Comparison of ENCODE assay signal across 1 cellular context in genomic region chr6:30497261-30497599, GRCh38.
TF ChIP-seq lines count a peak whose summit lies in the region.

No MANE protein-coding gene starts in this region.

TF ChIP-seq in K562, 482 proteins besides CTCF, POLR2A, EP300 and RAD21 (continued from another document):
- peak; percentile 74; the same call in 1 of the 2 replicates for TF ChIP-seq TSC22D4 (tag; IDR thresholded peaks at IDR 0.05)
- peak; percentile 75; the same call in 1 of the 2 replicates for TF ChIP-seq HLTF (IDR thresholded peaks at IDR 0.05)
